14 cellular contexts compared by ENCODE assay signal in genomic region chr17:51224615-51225262, GRCh38. TPM values are rescaled to one million over a fixed set of nuclear protein-coding genes. Genes with fewer than 3 reads are reported as not detected.
DNase-seq lines count a peak whose midpoint lies in the region; ATAC-seq and TF ChIP-seq lines count a peak whose summit lies in the region.
"Had no signal": no experiment of that assay in that cellular context is flagged by ENCODE, and none has a peak within 500 bp of the region (broad histone marks: within the 10 kb centered on the region; RNA-seq: fewer than 3 reads in every experiment).

No MANE protein-coding gene starts in this region.

- no peak for ATAC-seq in activated CD8-positive, alpha-beta memory T cell treated with anti-CD3 and anti-CD28 coated beads, Interleukin-2, amount 10 ng/mL, durations not matched to agents 7 days and 5 days
- ATAC-seq: GM12878 had no signal

- H3K9me2 ChIP-seq in OCI-LY7 (ENCODE audit: insufficient read depth, low read length), result no peaks in the 10 kb centered on the region

- no peak overlapping the region for H2AFZ ChIP-seq in OCI-LY7 (ENCODE audit: low read length)
- no peak overlapping the region for H2AFZ ChIP-seq in osteoblast (ENCODE audit: low read length)

- H3K4me3 ChIP-seq in OCI-LY7 (ENCODE audit: low read depth, low read length, poor library complexity, severe bottlenecking) (peak overlapping the region; percentile 44), choroid plexus epithelial cell (ENCODE audit: low read depth, low read length) (no peak overlapping the region), osteoblast (ENCODE audit: insufficient read depth, low read length) (no peak overlapping the region)
- H3K4me3 ChIP-seq: GM12878 had no signal

- no peak for TF ChIP-seq CTCF in OCI-LY7 (conservative IDR thresholded peaks at IDR 0.05; ENCODE audit: low read length)
- no peak for TF ChIP-seq CTCF in choroid plexus epithelial cell (conservative IDR thresholded peaks at IDR 0.05; ENCODE audit: low read depth, low read length)
- no peak for TF ChIP-seq CTCF in osteoblast (IDR thresholded peaks at IDR 0.05; ENCODE audit: extremely low read depth, low read depth, low read length)
- no peak for TF ChIP-seq CTCF in type B pancreatic cell (conservative IDR thresholded peaks at IDR 0.05)

- peak overlapping the region; percentile 74 for H3K27ac Mint-ChIP-seq in activated CD8-positive, alpha-beta memory T cell treated with anti-CD3 and anti-CD28 coated beads, Interleukin-2, amount 10 ng/mL, durations not matched to agents 7 days and 5 days
- H3K27ac Mint-ChIP-seq in type B pancreatic cell, result no peak overlapping the region

- peak overlapping the region; percentile 67 for H3K27ac ChIP-seq in OCI-LY7 (ENCODE audit: low read depth, low read length, poor library complexity, severe bottlenecking)
- H3K27ac ChIP-seq in osteoblast (ENCODE audit: low read depth, low read length), result peak overlapping the region; percentile 10

- H4K20me1 ChIP-seq in OCI-LY7 (ENCODE audit: insufficient read depth, low read length), result peaks cover 6% of the 10 kb centered on the region; the same call in 1 of the 2 replicates
- no peaks in the 10 kb centered on the region for H4K20me1 ChIP-seq in osteoblast (ENCODE audit: insufficient read depth, low read length)

- no peak for DNase-seq in activated CD8-positive, alpha-beta memory T cell treated with anti-CD3 and anti-CD28 coated beads, Interleukin-2, amount 10 ng/mL, durations not matched to agents 7 days and 5 days
- no peak for DNase-seq in activated CD8-positive, alpha-beta memory T cell treated with anti-CD3 and anti-CD28 coated beads, Interleukin-2, amount 50 U/mL, for 4 hours
- DNase-seq in OCI-LY7 (ENCODE audit: low spot score) (peak; percentile 30), choroid plexus epithelial cell (ENCODE audit: low read depth) (peak; percentile 9), osteoblast (ENCODE audit: insufficient read length, low spot score, missing footprints) (no peak), C1 segment of cervical spinal cord (lab: John Stamatoyannopoulos, UW) (no peak), type B pancreatic cell (ENCODE audit: extremely low spot score, unreplicated experiment) (no peak)
- no peak for DNase-seq in stimulated activated CD8-positive, alpha-beta memory T cell treated with anti-CD3 and anti-CD28 coated beads, Interleukin-4, amount 100 ng/mL, for 48 hours
- DNase-seq: activated naive CD4-positive, alpha-beta T cell; DMS53; NCI-H1092 treated with DMSO at 0.1 percent for 48 hours; NCI-H446 treated with DMSO at 0.1 percent for 48 hours; SHP77 had no signal

- peaks cover 18% of the 10 kb centered on the region for H3K4me1 Mint-ChIP-seq in activated CD8-positive, alpha-beta memory T cell treated with anti-CD3 and anti-CD28 coated beads, Interleukin-2, amount 10 ng/mL, durations not matched to agents 7 days and 5 days
- peaks cover 3% of the 10 kb centered on the region for H3K4me1 Mint-ChIP-seq in type B pancreatic cell (ENCODE audit: unreplicated experiment)

- H3K36me3 Mint-ChIP-seq in activated CD8-positive, alpha-beta memory T cell treated with anti-CD3 and anti-CD28 coated beads, Interleukin-2, amount 10 ng/mL, durations not matched to agents 7 days and 5 days, result peaks cover 17% of the 10 kb centered on the region
- H3K36me3 Mint-ChIP-seq in type B pancreatic cell, result peaks cover 17% of the 10 kb centered on the region

- H3K9me3 ChIP-seq in OCI-LY7 (ENCODE audit: low read length) (no peaks in the 10 kb centered on the region), osteoblast (ENCODE audit: low read depth, low read length) (no peaks in the 10 kb centered on the region)

- H3K9me3 Mint-ChIP-seq in activated CD8-positive, alpha-beta memory T cell treated with anti-CD3 and anti-CD28 coated beads, Interleukin-2, amount 10 ng/mL, durations not matched to agents 7 days and 5 days (ENCODE audit: low read depth), result no peaks in the 10 kb centered on the region
- H3K9me3 Mint-ChIP-seq in type B pancreatic cell, result no peaks in the 10 kb centered on the region

- H3K4me2 ChIP-seq in OCI-LY7 (ENCODE audit: low read length) (peak overlapping the region; percentile 57), osteoblast (ENCODE audit: insufficient read depth, low read length) (peak overlapping the region; percentile 31)

- no TSS peak for BruUV-seq in OCI-LY7 (replicated peaks; lab: Mats Ljungman, UMichigan)

- peaks cover 53% of the 10 kb centered on the region for H3K79me2 ChIP-seq in OCI-LY7 (ENCODE audit: insufficient read depth, low read depth, low read length)
- peaks cover 5% of the 10 kb centered on the region for H3K79me2 ChIP-seq in osteoblast (ENCODE audit: insufficient read depth, low read length)

- intact Hi-C loops in OCI-LY7 (cut with micrococcal nuclease; ENCODE audit: unreplicated experiment), result no loop called here

- no peaks in the 10 kb centered on the region for H3K27me3 ChIP-seq in osteoblast (ENCODE audit: insufficient read depth, low read length)

- CTCF ChIA-PET in activated CD8-positive, alpha-beta memory T cell treated with anti-CD3 and anti-CD28 coated beads, Interleukin-2, amount 10 ng/mL, durations not matched to agents 7 days and 5 days (lab: Charles Lee), result no interaction called here
- CTCF ChIA-PET in OCI-LY7 (lab: Charles Lee; ENCODE audit: unreplicated experiment), result no interaction called here

- H3K4me3 Mint-ChIP-seq in activated CD8-positive, alpha-beta memory T cell treated with anti-CD3 and anti-CD28 coated beads, Interleukin-2, amount 10 ng/mL, durations not matched to agents 7 days and 5 days, result no peak overlapping the region
- no peak overlapping the region for H3K4me3 Mint-ChIP-seq in type B pancreatic cell

- H3K27me3 Mint-ChIP-seq in activated CD8-positive, alpha-beta memory T cell treated with anti-CD3 and anti-CD28 coated beads, Interleukin-2, amount 10 ng/mL, durations not matched to agents 7 days and 5 days, result no peaks in the 10 kb centered on the region
- H3K27me3 Mint-ChIP-seq in type B pancreatic cell, result no peaks in the 10 kb centered on the region

- H3K36me3 ChIP-seq in OCI-LY7 (ENCODE audit: insufficient read depth, low read length) (peaks cover 51% of the 10 kb centered on the region), osteoblast (ENCODE audit: insufficient read depth, low read length) (no peaks in the 10 kb centered on the region)

- peaks cover 55% of the 10 kb centered on the region for H3K4me1 ChIP-seq in OCI-LY7 (ENCODE audit: insufficient read depth, low read length, poor library complexity, severe bottlenecking)
- H3K4me1 ChIP-seq in osteoblast (ENCODE audit: insufficient read depth, low read length), result peaks cover 13% of the 10 kb centered on the region

- POLR2A ChIA-PET in OCI-LY7 (lab: Charles Lee), result interaction anchor here (0.6 to 1.3 kb wide), 3 partner anchors 9 to 28 kb away, joined by 3 to 4 read pairs (median 3); no protein-coding TSS in a partner anchor

RNA-seq across cellular contexts. Expression of gene MBTD1, which starts 35.1 kb away (rescaled TPM):
- 10 to 100 TPM; 10.4 to 11.0 TPM for total RNA-seq in activated CD8-positive, alpha-beta memory T cell treated with anti-CD3 and anti-CD28 coated beads, Interleukin-2, amount 10 ng/mL, durations not matched to agents 7 days and 5 days
- 17.3 and 21.2 TPM in 2 replicates for total RNA-seq in OCI-LY7 (2014; rRNA removed; shearing (Covaris generic))
- total RNA-seq in OCI-LY7 (2022) (39.1 and 46.9 TPM in 2 replicates), osteoblast (13.3 and 16.3 TPM in 2 replicates), type B pancreatic cell (ENCODE audit: low replicate concordance) (24.7 and 35.9 TPM in 2 replicates)

RNA-seq across cellular contexts. Expression of gene UTP18, which starts 35.6 kb away (rescaled TPM):
- 10 to 100 TPM; 46.8 to 59.8 TPM for total RNA-seq in activated CD8-positive, alpha-beta memory T cell treated with anti-CD3 and anti-CD28 coated beads, Interleukin-2, amount 10 ng/mL, durations not matched to agents 7 days and 5 days
- total RNA-seq in OCI-LY7 (2014; rRNA removed; shearing (Covaris generic)), result 58.1 and 62.8 TPM in 2 replicates
- 66.6 and 68.3 TPM in 2 replicates for total RNA-seq in OCI-LY7 (2022)
- total RNA-seq in osteoblast, result 31.5 and 38.0 TPM in 2 replicates
- total RNA-seq in type B pancreatic cell (ENCODE audit: low replicate concordance), result 29.4 and 38.8 TPM in 2 replicates

RNA-seq across cellular contexts. Expression of gene NME2, which starts 58.5 kb away (rescaled TPM):
- total RNA-seq in activated CD8-positive, alpha-beta memory T cell treated with anti-CD3 and anti-CD28 coated beads, Interleukin-2, amount 10 ng/mL, durations not matched to agents 7 days and 5 days, result 100 to 1,000 TPM; 470 to 555 TPM
- 369 and 397 TPM in 2 replicates for total RNA-seq in OCI-LY7 (2014; rRNA removed; shearing (Covaris generic))
- 530 and 582 TPM in 2 replicates for total RNA-seq in OCI-LY7 (2022)
- total RNA-seq in osteoblast, result 512 and 524 TPM in 2 replicates
- total RNA-seq in type B pancreatic cell (ENCODE audit: low replicate concordance), result 481 and 483 TPM in 2 replicates

Comparison
In these comparisons a context has a peak if more than half of its experiments do, and no peak if none do; other contexts are left out.
1. DNase-seq: peak in OCI-LY7 (single experiment) and choroid plexus epithelial cell (single experiment); none in activated CD8-positive, alpha-beta memory T cell treated with anti-CD3 and anti-CD28 coated beads, Interleukin-2, amount 10 ng/mL, durations not matched to agents 7 days and 5 days (single experiment), activated CD8-positive, alpha-beta memory T cell treated with anti-CD3 and anti-CD28 coated beads, Interleukin-2, amount 50 U/mL, for 4 hours (single experiment), osteoblast (single experiment), C1 segment of cervical spinal cord (0 of 14), stimulated activated CD8-positive, alpha-beta memory T cell treated with anti-CD3 and anti-CD28 coated beads, Interleukin-4, amount 100 ng/mL, for 48 hours (single experiment) and type B pancreatic cell (single experiment).